11 cellular contexts compared by ENCODE assay signal in genomic region chr3:30625541-30626438, GRCh38. TPM values are rescaled to one million over a fixed set of nuclear protein-coding genes. Genes with fewer than 3 reads are reported as not detected.
DNase-seq lines count a peak whose midpoint lies in the region; ATAC-seq and TF ChIP-seq lines count a peak whose summit lies in the region.
"Had no signal": no experiment of that assay in that cellular context is flagged by ENCODE, and none has a peak within 500 bp of the region (broad histone marks: within the 10 kb centered on the region; RNA-seq: fewer than 3 reads in every experiment).

No MANE protein-coding gene starts in this region.

- H2AFZ ChIP-seq in HCT116 (ENCODE audit: low read depth, low read length, poor library complexity, severe bottlenecking), result no peak overlapping the region
- H2AFZ ChIP-seq in smooth muscle cell (ENCODE audit: low read depth), result no peak overlapping the region

- no peaks in the 10 kb centered on the region for H3K9me2 ChIP-seq in HCT116 (ENCODE audit: insufficient read depth)

- POLR2A ChIA-PET in HCT116 (lab: Charles Lee), result no interaction called here

- no TSS peak for BruUV-seq in HCT116 (replicated peaks; lab: Mats Ljungman, UMichigan)

- no peaks in the 10 kb centered on the region; a peak in 2 of 4 replicates for H3K36me3 ChIP-seq in HCT116 (ENCODE audit: control insufficient read depth in 1 of 2, insufficient read depth in 2 of 2, low read length in 2 of 2)
- no peaks in the 10 kb centered on the region for H3K36me3 ChIP-seq in smooth muscle cell (ENCODE audit: low read depth)

- peaks cover 2% of the 10 kb centered on the region for H3K9me3 Mint-ChIP-seq in activated naive CD8-positive, alpha-beta T cell treated with anti-CD3 and anti-CD28 coated beads for 36 hours

- H3K27ac ChIP-seq in HCT116 (ENCODE audit: low read depth, low read length) (peak overlapping the region; percentile 95), smooth muscle cell (ENCODE audit: low read depth) (peak overlapping the region; percentile 63), dorsolateral prefrontal cortex (peak overlapping the region in 6 of 59 donors; percentile 8 to 61 (median 32))

- no peaks in the 10 kb centered on the region for H3K27me3 ChIP-seq in HCT116 (ENCODE audit: insufficient read depth, low read length)
- H3K27me3 ChIP-seq in smooth muscle cell (ENCODE audit: low read depth), result no peaks in the 10 kb centered on the region
- H3K27me3 ChIP-seq in dorsolateral prefrontal cortex, result no peaks in the 10 kb centered on the region
- H3K27me3 ChIP-seq: testis had no signal

- H3K27ac Mint-ChIP-seq in activated naive CD8-positive, alpha-beta T cell treated with anti-CD3 and anti-CD28 coated beads for 36 hours, result peak overlapping the region; percentile 99

- no peaks in the 10 kb centered on the region for H3K27me3 Mint-ChIP-seq in activated naive CD8-positive, alpha-beta T cell treated with anti-CD3 and anti-CD28 coated beads for 36 hours

- peaks cover 87% of the 10 kb centered on the region for H3K4me1 Mint-ChIP-seq in activated naive CD8-positive, alpha-beta T cell treated with anti-CD3 and anti-CD28 coated beads for 36 hours

- DNase-seq in HCT116 (ENCODE audit: low read depth, low spot score) (peak; percentile 80), left ventricle myocardium superior (no peak), smooth muscle cell (lab: John Stamatoyannopoulos, UW; ENCODE audit: unreplicated experiment) (no peak), dorsolateral prefrontal cortex (no peak), DMS53 treated with DMSO at 0.1 percent for 48 hours (lab: John Stamatoyannopoulos, UW; ENCODE audit: unreplicated experiment) (no peak)
- DNase-seq in activated naive CD8-positive, alpha-beta T cell treated with anti-CD3 and anti-CD28 coated beads for 36 hours, result no peak
- DNase-seq: activated CD4-positive, alpha-beta T cell treated with anti-CD3 and anti-CD28 coated beads, Interleukin-2, amount 50 U/mL, for 4 hours; NCI-H1092 treated with DMSO at 0.1 percent for 48 hours; testis had no signal

- CTCF ChIA-PET in HCT116 (lab: Charles Lee), result interaction anchor here (1.1 to 1.7 kb wide), 2 partner anchors 305 to 426 kb away, joined by 3 read pairs; no protein-coding TSS in a partner anchor

- H3K4me3 ChIP-seq in HCT116 (replicated peaks in 1 of 2; ENCODE audit: low read depth in 1 of 2, low read length in 2 of 2) (peak overlapping the region in 1 of 2 experiments; percentile 6; a peak in 2 of 4 replicates), smooth muscle cell (no peak overlapping the region), dorsolateral prefrontal cortex (no peak overlapping the region)
- H3K4me3 ChIP-seq: testis had no signal

- H3K79me2 ChIP-seq in HCT116 (ENCODE audit: insufficient read depth, low read length) (peaks cover 100% of the 10 kb centered on the region), smooth muscle cell (ENCODE audit: low read depth) (peaks cover 62% of the 10 kb centered on the region)

- whole genome bisulfite sequencing in smooth muscle cell (ENCODE audit: low lambda C conversion rate), result 61% methylated on average over 4 of the region's 4 CpGs

- H3K4me2 ChIP-seq in HCT116 (ENCODE audit: low read length), result peak overlapping the region; percentile 68
- H3K4me2 ChIP-seq in smooth muscle cell, result no peak overlapping the region

- H3K9me3 ChIP-seq in HCT116 (ENCODE audit: control insufficient read depth in 1 of 2, insufficient read depth in 1 of 2, low read depth in 1 of 2, low read length in 2 of 2), result no peaks in the 10 kb centered on the region
- no peaks in the 10 kb centered on the region for H3K9me3 ChIP-seq in smooth muscle cell (replicated peaks; ENCODE audit: low read depth)
- H3K9me3 ChIP-seq: testis had no signal

- peak overlapping the region; percentile 59 for H3K4me3 Mint-ChIP-seq in activated naive CD8-positive, alpha-beta T cell treated with anti-CD3 and anti-CD28 coated beads for 36 hours

- no peak for TF ChIP-seq CTCF in HCT116 (IDR thresholded peaks at IDR 0.05 in 2 of 3, conservative IDR thresholded peaks at IDR 0.05 in 1 of 3; ENCODE audit: borderline replicate concordance in 1 of 3, insufficient read depth in 1 of 3, low read depth in 2 of 3, low read length in 2 of 3)
- no peak for TF ChIP-seq CTCF in smooth muscle cell (IDR thresholded peaks at IDR 0.05; ENCODE audit: borderline replicate concordance, insufficient read depth, poor library complexity, severe bottlenecking)
- TF ChIP-seq CTCF in dorsolateral prefrontal cortex (IDR thresholded peaks at IDR 0.05 in 54 of 56, conservative IDR thresholded peaks at IDR 0.05 in 2 of 56; ENCODE audit: low read depth in 1 of 56, partially characterized antibody in 56 of 56), result no peak

- TF ChIP-seq RAD21 in HCT116 (IDR thresholded peaks at IDR 0.05; ENCODE audit: low read depth), result peak; percentile 34; the same call in 1 of the 2 replicates

- RAD21 ChIA-PET in HCT116 (lab: Charles Lee; ENCODE audit: low non-redundant PET in 1 of 2, low total read pairs in 2 of 2, uncharacterized antibody in 2 of 2, unreplicated experiment in 2 of 2), result no interaction called here

- peaks cover 95 to 100% of the 10 kb centered on the region in 2 experiments for H3K4me1 ChIP-seq in HCT116 (ENCODE audit: control insufficient read depth in 1 of 2, insufficient read depth in 2 of 2, low read length in 2 of 2)
- peaks cover 42% of the 10 kb centered on the region for H3K4me1 ChIP-seq in smooth muscle cell (ENCODE audit: low read depth)

- peaks cover 79% of the 10 kb centered on the region for H3K36me3 Mint-ChIP-seq in activated naive CD8-positive, alpha-beta T cell treated with anti-CD3 and anti-CD28 coated beads for 36 hours

- peaks cover 3% of the 10 kb centered on the region for H3F3A ChIP-seq in smooth muscle cell (ENCODE audit: low read depth)

- H4K20me1 ChIP-seq in HCT116 (ENCODE audit: insufficient read depth) (no peaks in the 10 kb centered on the region), smooth muscle cell (ENCODE audit: low read depth) (peaks cover 34% of the 10 kb centered on the region)

- peak; percentile 64 for ATAC-seq in HCT116
- peak; percentile 21 for ATAC-seq in left ventricle myocardium superior
- ATAC-seq in HG03175 (IDR thresholded peaks at IDR 0.05; ENCODE audit: unreplicated experiment), result no peak
- ATAC-seq in GM21619 (IDR thresholded peaks at IDR 0.05; ENCODE audit: unreplicated experiment), result no peak

- TF ChIP-seq POLR2A in HCT116 (IDR thresholded peaks at IDR 0.05; ENCODE audit: borderline replicate concordance, extremely low read depth, insufficient read depth, insufficient read length), result no peak

- intact Hi-C loops in HCT116 (cut with micrococcal nuclease), result loop anchor here (10.0 kb wide), 1 partner anchor 581 kb away; no protein-coding TSS in a partner anchor
- intact Hi-C loops in left ventricle myocardium superior (cut with micrococcal nuclease), result no loop called here
- intact Hi-C loops in dorsolateral prefrontal cortex (cut with DNase I), result no loop called here

- H3K9ac ChIP-seq in HCT116 (ENCODE audit: low read length), result peak overlapping the region; percentile 42
- H3K9ac ChIP-seq in smooth muscle cell (ENCODE audit: low read depth), result no peak overlapping the region

TF ChIP-seq in HCT116, 20 proteins besides CTCF, POLR2A, EP300 and RAD21 (continues in another document):
- TF ChIP-seq SIN3A (IDR thresholded peaks at IDR 0.05; ENCODE audit: low read depth) (peak; percentile 57; the same call in 1 of the 2 replicates), SP1 (IDR thresholded peaks at IDR 0.05; ENCODE audit: low read depth) (peak; percentile 81), EZH2phosphoT487 (IDR thresholded peaks at IDR 0.05; ENCODE audit: borderline replicate concordance) (no peak), JUND (IDR thresholded peaks at IDR 0.05) (peak; percentile 77), CBX3 (IDR thresholded peaks at IDR 0.05; ENCODE audit: low read depth) (peak; percentile 70; the same call in 1 of the 2 replicates), ZBTB33 (IDR thresholded peaks at IDR 0.05; ENCODE audit: extremely low read depth, insufficient replicate concordance, low read length) (no peak), SRF (IDR thresholded peaks at IDR 0.05; ENCODE audit: low read depth) (no peak; the same call in 1 of the 2 replicates), FOSL1 (IDR thresholded peaks at IDR 0.05; ENCODE audit: low read depth) (peak; percentile 82), POLR2AphosphoS5 (IDR thresholded peaks at IDR 0.05; ENCODE audit: low read depth, low read length) (peak; percentile 52; the same call in 1 of the 2 replicates), ZFX (IDR thresholded peaks at IDR 0.05) (no peak), CEBPB (IDR thresholded peaks at IDR 0.05; ENCODE audit: low read depth) (peak; percentile 86), ATF3 (IDR thresholded peaks at IDR 0.05) (no peak), ELF1 (IDR thresholded peaks at IDR 0.05; ENCODE audit: borderline replicate concordance, low read depth) (no peak), YY1 (IDR thresholded peaks at IDR 0.05; ENCODE audit: extremely low read depth, insufficient replicate concordance, low read depth, low read length) (no peak), TCF7L2 (IDR thresholded peaks at IDR 0.05; ENCODE audit: borderline replicate concordance, extremely low read depth, insufficient read depth, insufficient read length) (no peak), EGR1 (IDR thresholded peaks at IDR 0.05; ENCODE audit: low read depth) (no peak)

RNA-seq across cellular contexts. Expression of gene TGFBR2, which starts 19.4 kb away (rescaled TPM):
- 22.5 TPM for total RNA-seq in HCT116 (2021; ENCODE audit: unreplicated experiment)
- polyA plus RNA-seq in HCT116 (2012), result 8.1 and 8.9 TPM in 2 replicates
- total RNA-seq in activated naive CD8-positive, alpha-beta T cell treated with anti-CD3 and anti-CD28 coated beads for 36 hours, result 10 to 100 TPM; 64.1 to 65.1 TPM
- total RNA-seq in left ventricle myocardium superior, result 175 TPM
- total RNA-seq in smooth muscle cell, result 53.7 and 60.9 TPM in 2 replicates
- 37.5 and 39.6 TPM in 2 replicates for polyA plus RNA-seq in smooth muscle cell
- 10 to 100 TPM in 113 of 120 experiments, 1 to 10 TPM in 7; 6.9 to 41.8 (median 15.9) TPM for total RNA-seq in dorsolateral prefrontal cortex

Comparison
In these comparisons a context has a peak if more than half of its experiments do, and no peak if none do; other contexts are left out.
1. ATAC-seq: peak in HCT116 (single experiment) and left ventricle myocardium superior (single experiment); none in HG03175 (single experiment) and GM21619 (single experiment).